ENCODE assay signal across 8 cellular contexts in the genomic region with DNA sequence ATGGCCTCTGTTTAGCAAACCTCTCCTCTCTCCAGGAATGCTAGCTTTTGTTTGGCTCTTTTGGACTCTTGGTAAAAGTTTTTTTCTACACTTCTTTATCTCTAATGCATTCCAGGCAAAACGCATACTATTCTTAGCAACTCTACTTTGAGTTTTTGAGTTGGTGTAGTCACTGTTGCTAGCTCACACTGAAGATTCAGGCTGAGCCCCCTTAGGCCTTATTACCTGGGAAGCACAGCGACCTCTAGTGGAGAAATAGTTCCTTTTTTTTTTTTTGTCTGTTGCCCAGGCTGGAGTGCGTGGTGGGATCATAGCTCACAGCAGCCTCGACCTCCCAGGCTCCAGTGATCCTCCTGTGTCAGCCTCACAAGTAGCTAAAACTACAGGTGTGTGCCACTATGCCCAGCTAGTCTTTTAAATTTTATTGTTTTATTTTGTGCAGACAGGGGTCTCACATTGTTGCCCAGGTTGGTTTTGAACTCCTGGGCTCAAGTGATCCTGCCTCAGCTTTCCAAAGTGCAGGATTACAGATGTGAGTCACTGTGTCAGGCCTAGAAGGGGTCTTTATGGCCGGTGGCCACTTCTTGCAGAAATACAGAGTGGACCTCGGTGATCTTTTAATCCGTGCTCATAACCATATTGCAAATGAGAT.
DNase-seq lines count a peak whose midpoint lies in the region; TF ChIP-seq lines count a peak whose summit lies in the region.

No MANE protein-coding gene starts in this region.

- H3K27ac ChIP-seq in prostate gland: no peak overlapping the region

- peak; percentile 24 for DNase-seq in AG04449 (ENCODE audit: low read depth, low spot score)
- peak; percentile 50 for DNase-seq in LHCN-M2 (ENCODE audit: low read depth)
- peak; percentile 67 for DNase-seq in SK-MEL-5 (ENCODE audit: low read depth, low spot score)
- peak; percentile 12 to 60 for DNase-seq in foreskin fibroblast
- no peak for DNase-seq in prostate gland (ENCODE audit: low spot score)
- DNase-seq in middle frontal gyrus (ENCODE audit: extremely low spot score, low spot score): no peak
- DNase-seq in ecto neural progenitor cell (ENCODE audit: low spot score): no peak

- no peaks in the 10 kb centered on the region for H3K9me3 ChIP-seq in prostate gland

- H3K27me3 ChIP-seq in prostate gland (replicated peaks; ENCODE audit: insufficient read depth): no peaks in the 10 kb centered on the region

- H3K4me1 ChIP-seq in prostate gland (replicated peaks): peaks cover 3% of the 10 kb centered on the region

- CTCF ChIA-PET in AG04449 (lab: Yijun Ruan, JAX): interaction anchor here (0.6 to 6.6 kb wide), 54 partner anchors 8 to 792 kb away, joined by 3 to 91 read pairs (median 6); a partner anchor contains a TSS

- 45% methylated on average over 7 of the region's 7 CpGs for whole genome bisulfite sequencing in prostate gland

- TF ChIP-seq POLR2A in prostate gland (IDR thresholded peaks at IDR 0.05): no peak

- intact Hi-C loops in prostate gland (cut with DNase I): loop anchor here (5.0 kb wide), 1 partner anchor 100 kb away; no protein-coding TSS in a partner anchor

- H3K36me3 ChIP-seq in prostate gland: no peaks in the 10 kb centered on the region

- POLR2A ChIA-PET in AG04449 (lab: Yijun Ruan, JAX): no interaction called here

- TF ChIP-seq CTCF in AG04449 (IDR thresholded peaks at IDR 0.05; ENCODE audit: insufficient read depth, low read length, missing control alignments) (peak; percentile 55), GM12873 (IDR thresholded peaks at IDR 0.05; ENCODE audit: insufficient read depth, low read depth, low read length, missing control alignments) (peak; percentile 70), foreskin fibroblast (IDR thresholded peaks at IDR 0.05; ENCODE audit: low read depth, low read length) (peak; percentile 58), prostate gland (IDR thresholded peaks at IDR 0.05) (peak; percentile 21 to 76 (median 36))

- in situ Hi-C loops in SK-MEL-5 (cut with HindIII; ENCODE audit: low pct_unique_long_range_greater_than_20kb, low sequenced_read_pairs): no loop called here

- H3K4me3 ChIP-seq in AG04449 (ENCODE audit: low read depth, low read length) (no peak overlapping the region), foreskin fibroblast (ENCODE audit: low read depth in 1 of 2, low read length in 2 of 2) (no peak overlapping the region), prostate gland (no peak overlapping the region)

Comparison
In these comparisons a context has a peak if more than half of its experiments do, and no peak if none do; other contexts are left out.
1. DNase-seq: peak in AG04449 (single experiment), LHCN-M2 (single experiment), SK-MEL-5 (single experiment) and foreskin fibroblast (2 of 2); none in prostate gland (single experiment), middle frontal gyrus (single experiment) and ecto neural progenitor cell (single experiment).
2. Peak in every context shown above with its lines, with median percentiles within 50 percentile points of each other: CTCF ChIP-seq.